13 cellular contexts compared by ENCODE assay signal in the genomic region with DNA sequence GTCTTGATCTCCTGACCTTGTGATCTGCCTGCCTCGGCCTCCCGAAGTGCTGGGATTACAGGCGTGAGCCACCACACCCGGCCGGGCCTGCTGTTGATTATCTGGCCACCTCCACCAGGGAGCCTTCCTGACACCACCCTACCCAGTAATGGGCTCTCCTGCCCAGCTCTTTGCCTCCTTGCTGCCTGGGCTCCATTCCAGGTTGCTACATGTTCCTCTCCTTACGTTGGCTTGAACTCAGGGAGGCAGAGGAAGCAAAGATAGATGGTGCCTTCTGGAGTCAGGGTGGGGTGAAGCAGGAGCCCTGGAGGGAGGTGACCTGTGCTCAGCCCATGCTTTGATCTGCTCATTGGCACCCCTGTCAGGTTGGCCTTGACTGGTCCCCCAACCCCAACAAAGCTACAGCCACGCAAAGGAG. TPM values are rescaled to one million over a fixed set of nuclear protein-coding genes. Genes with fewer than 3 reads are reported as not detected.
DNase-seq lines count a peak whose midpoint lies in the region; ATAC-seq and TF ChIP-seq lines count a peak whose summit lies in the region.
"Had no signal": no experiment of that assay in that cellular context is flagged by ENCODE, and none has a peak within 500 bp of the region (broad histone marks: within the 10 kb centered on the region; RNA-seq: fewer than 3 reads in every experiment).

No MANE protein-coding gene starts in this region.

- no peak overlapping the region for H3K4me2 ChIP-seq in GM23338

- H3K36me3 ChIP-seq in GM23338 (ENCODE audit: insufficient read depth) (peaks cover 4% of the 10 kb centered on the region; the same call in 1 of the 2 replicates), mucosa of descending colon (ENCODE audit: low read depth) (no peaks in the 10 kb centered on the region)

- H3F3A ChIP-seq in GM23338 (replicated peaks; ENCODE audit: low read depth), result peaks cover 4% of the 10 kb centered on the region; the same call in 1 of the 2 replicates

- H4K20me1 ChIP-seq in GM23338 (replicated peaks; ENCODE audit: insufficient read depth), result no peaks in the 10 kb centered on the region

- H3K9me3 ChIP-seq in mucosa of descending colon, result no peaks in the 10 kb centered on the region
- H3K9me3 ChIP-seq: esophagus squamous epithelium had no signal

- peak overlapping the region; percentile 49 for H3K27ac Mint-ChIP-seq in T-helper 2 cell treated with Interferon-gamma antibody and Interleukin-4, amounts not matched to agents 5 μg/mL and 100 μg/mL, for 36 hours
- no peak overlapping the region for H3K27ac Mint-ChIP-seq in GM23338
- H3K27ac Mint-ChIP-seq in activated naive CD8-positive, alpha-beta T cell treated with anti-CD3 and anti-CD28 coated beads, Interleukin-2, amount 10 ng/mL, durations not matched to agents 7 days and 5 days, result peak overlapping the region; percentile 78

- intact Hi-C loops in mucosa of descending colon (cut with DNase I, micrococcal nuclease), result no loop called here

- H3K27me3 Mint-ChIP-seq in T-helper 2 cell treated with Interferon-gamma antibody and Interleukin-4, amounts not matched to agents 5 μg/mL and 100 μg/mL, for 36 hours (ENCODE audit: low read depth), result no peaks in the 10 kb centered on the region
- H3K27me3 Mint-ChIP-seq in GM23338 (ENCODE audit: insufficient read depth, low read depth, poor library complexity), result peaks cover 8% of the 10 kb centered on the region
- H3K27me3 Mint-ChIP-seq in activated naive CD8-positive, alpha-beta T cell treated with anti-CD3 and anti-CD28 coated beads, Interleukin-2, amount 10 ng/mL, durations not matched to agents 7 days and 5 days, result no peaks in the 10 kb centered on the region

- no peak overlapping the region for H3K4me3 Mint-ChIP-seq in T-helper 2 cell treated with Interferon-gamma antibody and Interleukin-4, amounts not matched to agents 5 μg/mL and 100 μg/mL, for 36 hours
- H3K4me3 Mint-ChIP-seq in GM23338, result no peak overlapping the region
- no peak overlapping the region for H3K4me3 Mint-ChIP-seq in activated naive CD8-positive, alpha-beta T cell treated with anti-CD3 and anti-CD28 coated beads, Interleukin-2, amount 10 ng/mL, durations not matched to agents 7 days and 5 days

- ATAC-seq in GM23338, result no peak
- no peak for ATAC-seq in activated naive CD8-positive, alpha-beta T cell treated with anti-CD3 and anti-CD28 coated beads, Interleukin-2, amount 10 ng/mL, durations not matched to agents 7 days and 5 days (ENCODE audit: low read depth)
- no peak for ATAC-seq in mucosa of descending colon
- no peak for ATAC-seq in GM18907 (IDR thresholded peaks at IDR 0.05; ENCODE audit: unreplicated experiment)
- no peak for ATAC-seq in HG03457 (IDR thresholded peaks at IDR 0.05; ENCODE audit: unreplicated experiment)

- H2AFZ ChIP-seq in GM23338, result no peak overlapping the region
- H2AFZ ChIP-seq: parathyroid adenoma had no signal

- H3K4me3 ChIP-seq in GM23338 (no peak overlapping the region), mucosa of descending colon (no peak overlapping the region)
- H3K4me3 ChIP-seq: esophagus squamous epithelium had no signal

- H3K4me1 ChIP-seq in GM23338 (ENCODE audit: insufficient read depth) (no peaks in the 10 kb centered on the region), mucosa of descending colon (ENCODE audit: low read depth) (peaks cover 5% of the 10 kb centered on the region)
- H3K4me1 ChIP-seq: parathyroid adenoma had no signal

- no peaks in the 10 kb centered on the region for H3K79me2 ChIP-seq in GM23338 (replicated peaks; ENCODE audit: insufficient read depth)
- H3K79me2 ChIP-seq: parathyroid adenoma had no signal

- peaks cover 23% of the 10 kb centered on the region for H3K36me3 Mint-ChIP-seq in T-helper 2 cell treated with Interferon-gamma antibody and Interleukin-4, amounts not matched to agents 5 μg/mL and 100 μg/mL, for 36 hours (ENCODE audit: low read depth)
- H3K36me3 Mint-ChIP-seq in GM23338 (ENCODE audit: low read depth), result peaks cover 42% of the 10 kb centered on the region
- no peaks in the 10 kb centered on the region for H3K36me3 Mint-ChIP-seq in activated naive CD8-positive, alpha-beta T cell treated with anti-CD3 and anti-CD28 coated beads, Interleukin-2, amount 10 ng/mL, durations not matched to agents 7 days and 5 days

- POLR2A ChIA-PET in activated naive CD8-positive, alpha-beta T cell treated with anti-CD3 and anti-CD28 coated beads, Interleukin-2, amount 10 ng/mL, durations not matched to agents 7 days and 5 days (lab: Charles Lee), result interaction anchor here (1.0 to 3.0 kb wide), 4 partner anchors 21 to 50 kb away, joined by 3 to 13 read pairs (median 6); partner anchors contain the start of gene FLNA

- H3K9me2 ChIP-seq in GM23338 (ENCODE audit: insufficient read depth), result no peaks in the 10 kb centered on the region

- no peaks in the 10 kb centered on the region for H3K9me3 Mint-ChIP-seq in T-helper 2 cell treated with Interferon-gamma antibody and Interleukin-4, amounts not matched to agents 5 μg/mL and 100 μg/mL, for 36 hours
- H3K9me3 Mint-ChIP-seq in GM23338, result no peaks in the 10 kb centered on the region
- no peaks in the 10 kb centered on the region for H3K9me3 Mint-ChIP-seq in activated naive CD8-positive, alpha-beta T cell treated with anti-CD3 and anti-CD28 coated beads, Interleukin-2, amount 10 ng/mL, durations not matched to agents 7 days and 5 days

- no peaks in the 10 kb centered on the region for H3K27me3 ChIP-seq in GM23338 (ENCODE audit: insufficient read depth)
- H3K27me3 ChIP-seq: esophagus squamous epithelium had no signal

- no peak for DNase-seq in T-helper 2 cell treated with Interferon-gamma antibody and Interleukin-4, amounts not matched to agents 5 μg/mL and 100 μg/mL, for 36 hours (ENCODE audit: low spot score)
- DNase-seq in T-helper 2 cell (no peak), GM23338 (ENCODE audit: low spot score) (no peak), mucosa of descending colon (peak in 2 of 3 donors; percentile 12 to 33), DMS153 (lab: John Stamatoyannopoulos, UW) (no peak)
- DNase-seq in activated naive CD8-positive, alpha-beta T cell treated with anti-CD3 and anti-CD28 coated beads, Interleukin-2, amount 10 ng/mL, durations not matched to agents 7 days and 5 days, result no peak
- DNase-seq: esophagus squamous epithelium had no signal

- H3K27ac ChIP-seq in GM23338 (ENCODE audit: low read depth), result peak overlapping the region; percentile 79; the same call in 1 of the 2 replicates
- H3K27ac ChIP-seq: parathyroid adenoma had no signal

- TF ChIP-seq CTCF in GM23338 (conservative IDR thresholded peaks at IDR 0.05; ENCODE audit: low read depth in 2 of 2), result no peak
- no peak for TF ChIP-seq CTCF in mucosa of descending colon (IDR thresholded peaks at IDR 0.05)

- peaks cover 8% of the 10 kb centered on the region for H3K4me1 Mint-ChIP-seq in T-helper 2 cell treated with Interferon-gamma antibody and Interleukin-4, amounts not matched to agents 5 μg/mL and 100 μg/mL, for 36 hours (ENCODE audit: low read depth)
- H3K4me1 Mint-ChIP-seq in GM23338, result peaks cover 5% of the 10 kb centered on the region; the same call in 2 of the 3 replicates
- peaks cover 20% of the 10 kb centered on the region for H3K4me1 Mint-ChIP-seq in activated naive CD8-positive, alpha-beta T cell treated with anti-CD3 and anti-CD28 coated beads, Interleukin-2, amount 10 ng/mL, durations not matched to agents 7 days and 5 days

TF ChIP-seq in GM23338, 12 proteins besides CTCF, POLR2A, EP300 and RAD21 (continues in another document):
- TF ChIP-seq POLR2AphosphoS5 (IDR thresholded peaks at IDR 0.05; ENCODE audit: low read depth) (peak; percentile 40; the same call in 1 of the 2 replicates), EZH2 (IDR thresholded peaks at IDR 0.05; ENCODE audit: low read depth, unreplicated experiment) (no peak), JUNB (IDR thresholded peaks at IDR 0.05; ENCODE audit: unreplicated experiment) (no peak), EZH2phosphoT487 (IDR thresholded peaks at IDR 0.05; ENCODE audit: unreplicated experiment) (no peak), NANOG (IDR thresholded peaks at IDR 0.05; ENCODE audit: borderline replicate concordance) (no peak)

RNA-seq across cellular contexts. Expression of gene FLNA, which starts 26.3 kb away (rescaled TPM):
- total RNA-seq in GM23338 (2014; rRNA removed; shearing (Covaris generic)), result 1,228 and 1,445 TPM in 2 replicates
- polyA plus RNA-seq in GM23338 (2016; fragmentation: Nextera tagmentation; extraction: Ambion mirVana), result 579 and 629 TPM in 2 replicates
- total RNA-seq in activated naive CD8-positive, alpha-beta T cell treated with anti-CD3 and anti-CD28 coated beads, Interleukin-2, amount 10 ng/mL, durations not matched to agents 7 days and 5 days, result 100 to 1,000 TPM; 985 to 994 TPM
- 1,000 to 10,000 TPM in 1 of 3 donors, 100 to 1,000 TPM in 2; 164 to 4,590 (median 513) TPM for total RNA-seq in mucosa of descending colon

RNA-seq across cellular contexts. Expression of gene EMD, which starts 31.0 kb away (rescaled TPM):
- total RNA-seq in GM23338 (2014; rRNA removed; shearing (Covaris generic)), result 76.0 and 78.6 TPM in 2 replicates
- 74.2 and 78.3 TPM in 2 replicates for polyA plus RNA-seq in GM23338 (2016; fragmentation: Nextera tagmentation; extraction: Ambion mirVana)
- total RNA-seq in activated naive CD8-positive, alpha-beta T cell treated with anti-CD3 and anti-CD28 coated beads, Interleukin-2, amount 10 ng/mL, durations not matched to agents 7 days and 5 days, result 10 to 100 TPM; 66.1 to 68.1 TPM
- total RNA-seq in mucosa of descending colon, result 10 to 100 TPM; 32.3 to 73.0 (median 41.0) TPM

RNA-seq across cellular contexts. Expression of gene RPL10, which starts 50.1 kb away (rescaled TPM):
- total RNA-seq in GM23338 (2014; rRNA removed; shearing (Covaris generic)), result 3,338 and 4,929 TPM in 2 replicates
- 1,696 and 1,721 TPM in 2 replicates for polyA plus RNA-seq in GM23338 (2016; fragmentation: Nextera tagmentation; extraction: Ambion mirVana)
- 1,000 to 10,000 TPM; 2,867 to 2,975 TPM for total RNA-seq in activated naive CD8-positive, alpha-beta T cell treated with anti-CD3 and anti-CD28 coated beads, Interleukin-2, amount 10 ng/mL, durations not matched to agents 7 days and 5 days
- 1,000 to 10,000 TPM; 2,179 to 2,606 (median 2,424) TPM for total RNA-seq in mucosa of descending colon

RNA-seq across cellular contexts. Expression of gene TKTL1, which starts 52.5 kb away (rescaled TPM):
- total RNA-seq in GM23338 (2014; rRNA removed; shearing (Covaris generic)), result not detected in 2 replicates
- not detected in 2 replicates for polyA plus RNA-seq in GM23338 (2016; fragmentation: Nextera tagmentation; extraction: Ambion mirVana)
- 1 to 10 TPM in 1 of 2 experiments, under 1 TPM in 1; 0.31 to 1.2 TPM for total RNA-seq in activated naive CD8-positive, alpha-beta T cell treated with anti-CD3 and anti-CD28 coated beads, Interleukin-2, amount 10 ng/mL, durations not matched to agents 7 days and 5 days
- not detected for total RNA-seq in mucosa of descending colon
- total RNA-seq: esophagus squamous epithelium, kidney epithelial cell, RPMI7951 had no signal
- polyA plus RNA-seq: aorta had no signal

RNA-seq across cellular contexts. Expression of gene TEX28, which starts 53.2 kb away (rescaled TPM):
- total RNA-seq in GM23338 (2014; rRNA removed; shearing (Covaris generic)), result not detected in 2 replicates
- not detected in 2 replicates for polyA plus RNA-seq in GM23338 (2016; fragmentation: Nextera tagmentation; extraction: Ambion mirVana)
- not detected for total RNA-seq in activated naive CD8-positive, alpha-beta T cell treated with anti-CD3 and anti-CD28 coated beads, Interleukin-2, amount 10 ng/mL, durations not matched to agents 7 days and 5 days
- total RNA-seq in mucosa of descending colon, result not detected
- total RNA-seq: aorta, esophagus squamous epithelium, kidney epithelial cell, RPMI7951 had no signal
- polyA plus RNA-seq: aorta had no signal

Comparison
In these comparisons a context has a peak if more than half of its experiments do, and no peak if none do; other contexts are left out.
1. DNase-seq: peak in mucosa of descending colon (2 of 3); none in T-helper 2 cell treated with Interferon-gamma antibody and Interleukin-4, amounts not matched to agents 5 μg/mL and 100 μg/mL, for 36 hours (single experiment), T-helper 2 cell (0 of 5), GM23338 (single experiment), activated naive CD8-positive, alpha-beta T cell treated with anti-CD3 and anti-CD28 coated beads, Interleukin-2, amount 10 ng/mL, durations not matched to agents 7 days and 5 days (single experiment) and DMS153 (single experiment).